In the genomic region with DNA sequence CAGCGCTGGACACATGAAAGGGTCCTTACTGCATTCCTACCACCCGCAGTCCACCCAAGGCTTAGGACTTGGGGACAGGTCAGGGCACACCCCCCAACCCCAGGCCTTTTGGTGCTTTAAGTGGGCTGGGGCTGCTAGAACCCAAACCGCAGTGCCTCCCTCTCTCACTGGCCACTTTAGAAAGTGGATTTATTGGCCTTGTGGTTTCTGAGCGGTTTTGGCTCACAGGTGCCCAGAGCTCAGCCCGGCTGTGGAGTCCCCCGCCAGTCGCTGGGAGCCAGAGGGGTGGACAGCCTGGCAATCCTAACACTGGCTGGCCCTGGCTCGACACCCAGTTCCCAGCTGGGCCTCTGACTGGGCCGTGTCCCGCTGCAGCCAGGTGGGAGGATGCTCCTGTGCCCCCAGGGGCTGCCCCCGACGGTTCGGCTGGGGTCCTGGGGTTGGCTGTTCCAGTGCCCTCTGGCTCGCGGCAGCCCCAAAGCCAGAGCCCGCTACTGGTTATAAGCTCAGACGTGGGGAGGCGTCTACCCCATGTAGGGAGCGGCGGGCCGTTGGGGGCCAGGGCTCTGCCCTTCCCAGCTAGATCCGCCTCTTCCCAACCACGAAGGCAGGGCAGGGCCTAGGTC, we compare ENCODE assay signal across 17 cellular contexts.
DNase-seq lines count a peak whose midpoint lies in the region; ATAC-seq, FAIRE-seq and TF ChIP-seq lines count a peak whose summit lies in the region.
"Had no signal": no experiment of that assay in that cellular context is flagged by ENCODE, and none has a peak within 500 bp of the region (broad histone marks: within the 10 kb centered on the region; RNA-seq: fewer than 3 reads in every experiment).

No MANE protein-coding gene starts in this region.

- H3K4me1 ChIP-seq in right lobe of liver (peaks cover 0 to 88% (median 22%) of the 10 kb centered on the region in 4 donors), HepG2 (ENCODE audit: insufficient read depth, low read length) (peaks cover 48% of the 10 kb centered on the region)
- no peaks in the 10 kb centered on the region for H3K4me1 ChIP-seq in CD4-positive, alpha-beta memory T cell (ENCODE audit: insufficient read depth, low read length)
- H3K4me1 ChIP-seq: Caco-2, HAP-1 had no signal

- peaks cover 0 to 1% (median 0%) of the 10 kb centered on the region in 8 donors for H3K9me3 Mint-ChIP-seq in CD4-positive, alpha-beta memory T cell

- no peak overlapping the region for H3K4me3 ChIP-seq in right lobe of liver
- no peak overlapping the region for H3K4me3 ChIP-seq in HepG2 (replicated peaks in 1 of 3; ENCODE audit: insufficient read depth in 1 of 3, low read depth in 2 of 3, low read length in 3 of 3)
- no peak overlapping the region for H3K4me3 ChIP-seq in CD4-positive, alpha-beta memory T cell (ENCODE audit: low read length in 2 of 2)
- H3K4me3 ChIP-seq: HAP-1, SJSA1 had no signal

- H3K79me2 ChIP-seq in HepG2 (ENCODE audit: insufficient read depth, low read length), result no peaks in the 10 kb centered on the region

- no peaks in the 10 kb centered on the region for H3K36me3 Mint-ChIP-seq in CD4-positive, alpha-beta memory T cell

- DNase-seq in right lobe of liver (no peak), HepG2 (ENCODE audit: low spot score) (no peak), M059J (ENCODE audit: low read depth) (peak; percentile 42), left lobe of liver (ENCODE audit: low spot score) (peak; percentile 58), NCI-H526 treated with DMSO at 0.1 percent for 48 hours (lab: John Stamatoyannopoulos, UW) (no peak), GM03348 (ENCODE audit: low spot score) (no peak)
- DNase-seq in CD4-positive, alpha-beta memory T cell, result no peak
- DNase-seq: Caco-2, DMS153, MM.1S, NCI-H1417, NCI-H187 treated with DMSO at 0.1 percent for 48 hours, NCI-H345, NCI-H69 had no signal

- H3K36me3 ChIP-seq in right lobe of liver (no peaks in the 10 kb centered on the region), HepG2 (replicated peaks in 1 of 2; ENCODE audit: control insufficient read depth in 1 of 2, insufficient read depth in 2 of 2, low read length in 2 of 2) (no peaks in the 10 kb centered on the region)
- H3K36me3 ChIP-seq in CD4-positive, alpha-beta memory T cell (ENCODE audit: insufficient read depth, low read length), result no peaks in the 10 kb centered on the region
- H3K36me3 ChIP-seq: HAP-1, SJSA1 had no signal

- no peak overlapping the region for H3K4me3 Mint-ChIP-seq in CD4-positive, alpha-beta memory T cell

- no TSS peak for BruUV-seq in HepG2 (replicated peaks; lab: Mats Ljungman, UMichigan)

- no peak for TF ChIP-seq CTCF in right lobe of liver (IDR thresholded peaks at IDR 0.05)
- TF ChIP-seq CTCF in HepG2 (CRISPR knock-in tag; IDR thresholded peaks at IDR 0.05), result no peak

- H2AFZ ChIP-seq in HepG2 (ENCODE audit: low read length), result no peak overlapping the region

- H3K9ac ChIP-seq in HepG2 (ENCODE audit: insufficient read depth, low read depth, low read length), result no peak overlapping the region

- H3K27ac Mint-ChIP-seq in CD4-positive, alpha-beta memory T cell, result no peak overlapping the region

- intact Hi-C loops in right lobe of liver (cut with DNase I) (no loop called here), HepG2 (cut with micrococcal nuclease; ENCODE audit: unreplicated experiment) (no loop called here)
- intact Hi-C loops in CD4-positive, alpha-beta memory T cell (cut with micrococcal nuclease), result no loop called here

- no peaks in the 10 kb centered on the region for H3K4me1 Mint-ChIP-seq in CD4-positive, alpha-beta memory T cell

- CTCF ChIA-PET in HepG2 (lab: Yijun Ruan, JAX; ENCODE audit: low intra/inter-chr PET ratio, low total read pairs), result no interaction called here
- CTCF ChIA-PET in CD4-positive, alpha-beta memory T cell (lab: Charles Lee; ENCODE audit: partially characterized antibody), result interaction anchor here (1.3 kb wide), 1 partner anchor 96 kb away, joined by 3 read pairs; no protein-coding TSS in a partner anchor

- H3K9me3 ChIP-seq in right lobe of liver (no peaks in the 10 kb centered on the region), HepG2 (ENCODE audit: low read length) (no peaks in the 10 kb centered on the region)
- H3K9me3 ChIP-seq in CD4-positive, alpha-beta memory T cell (ENCODE audit: control insufficient read depth in 1 of 2, low read length in 2 of 2), result no peaks in the 10 kb centered on the region
- H3K9me3 ChIP-seq: Caco-2, HAP-1, SJSA1 had no signal

- POLR2A ChIA-PET in HepG2 (lab: Yijun Ruan, JAX), result no interaction called here
- POLR2A ChIA-PET in CD4-positive, alpha-beta memory T cell (lab: Charles Lee; ENCODE audit: partially characterized antibody), result no interaction called here

- no peak overlapping the region for H3K4me2 ChIP-seq in HepG2 (ENCODE audit: low read depth, low read length)

- no peak for ATAC-seq in right lobe of liver
- no peak for ATAC-seq in HepG2
- ATAC-seq in left lobe of liver, result peak; percentile 3

- in situ Hi-C loops in HepG2 (cut with HindIII; ENCODE audit: extremely low pct_ligation_motif_present, low pct_unique_long_range_greater_than_20kb), result no loop called here

- no peaks in the 10 kb centered on the region for H3K27me3 ChIP-seq in right lobe of liver
- H3K27me3 ChIP-seq in HepG2 (ENCODE audit: control insufficient read depth in 1 of 2, insufficient read depth in 2 of 2, low read length in 2 of 2), result peaks cover 20 to 81% of the 10 kb centered on the region in 2 experiments
- no peaks in the 10 kb centered on the region for H3K27me3 ChIP-seq in CD4-positive, alpha-beta memory T cell (ENCODE audit: insufficient read depth, low read length)
- H3K27me3 ChIP-seq: SJSA1 had no signal

- WGBS in right lobe of liver (ENCODE audit: insufficient coverage, low coverage, low lambda C conversion rate, missing lambda C conversion rate), result no CpG with 5 or more reads among the region's 23 CpGs
- WGBS in HepG2 (ENCODE audit: low lambda C conversion rate), result 60% methylated on average over 3 of the region's 23 CpGs

- no peak for FAIRE-seq in HepG2 (lab: Jason Lieb, UNC)

- H3K27ac ChIP-seq in right lobe of liver (peak overlapping the region in 2 of 3 donors; percentile 98 to 100), HepG2 (ENCODE audit: extremely low read length, insufficient read depth, low read length) (no peak overlapping the region)
- no peak overlapping the region for H3K27ac ChIP-seq in CD4-positive, alpha-beta memory T cell (ENCODE audit: low read depth, low read length)
- H3K27ac ChIP-seq: RWPE1, SJSA1 had no signal

- no peaks in the 10 kb centered on the region for H4K20me1 ChIP-seq in HepG2 (ENCODE audit: insufficient read depth, low read length)

- TF ChIP-seq RAD21 in HepG2 (CRISPR knock-in tag; IDR thresholded peaks at IDR 0.05), result no peak

- peaks cover 0 to 2% of the 10 kb centered on the region in 2 donors for H3K27me3 Mint-ChIP-seq in CD4-positive, alpha-beta memory T cell

- TF ChIP-seq EP300 in HepG2 (IDR thresholded peaks at IDR 0.05; ENCODE audit: low read depth in 2 of 2, low read length in 2 of 2) (no peak), HepG2 (CRISPR knock-in tag; IDR thresholded peaks at IDR 0.05; ENCODE audit: borderline replicate concordance) (no peak)

- TF ChIP-seq POLR2A in right lobe of liver (IDR thresholded peaks at IDR 0.05), result no peak
- TF ChIP-seq POLR2A in HepG2 (IDR thresholded peaks at IDR 0.05; ENCODE audit: insufficient read depth in 1 of 2, low read depth in 2 of 2, low read length in 2 of 2), result no peak

TF ChIP-seq in HepG2, 621 proteins besides CTCF, POLR2A, EP300 and RAD21:
- TF ChIP-seq ZNF33A (CRISPR knock-in tag; IDR thresholded peaks at IDR 0.05; ENCODE audit: borderline replicate concordance), result no peak
- TF ChIP-seq FLYWCH1 (CRISPR knock-in tag; IDR thresholded peaks at IDR 0.05), result no peak
- TF ChIP-seq ZNF232 (CRISPR knock-in tag; IDR thresholded peaks at IDR 0.05; ENCODE audit: borderline replicate concordance), result no peak
- no peak for TF ChIP-seq HMG20A (CRISPR knock-in tag; IDR thresholded peaks at IDR 0.05; ENCODE audit: borderline replicate concordance)
- no peak for TF ChIP-seq ZNF264 (CRISPR knock-in tag; IDR thresholded peaks at IDR 0.05)
- no peak for TF ChIP-seq ZNF713 (CRISPR knock-in tag; IDR thresholded peaks at IDR 0.05)
- no peak for TF ChIP-seq ZNF547 (CRISPR knock-in tag; IDR thresholded peaks at IDR 0.05)
- no peak for TF ChIP-seq ZNF776 (CRISPR knock-in tag; IDR thresholded peaks at IDR 0.05)
- no peak for TF ChIP-seq XRCC5 (optimal IDR thresholded peaks at IDR 0.05; ENCODE audit: low read length)
- TF ChIP-seq, protein P1, sequence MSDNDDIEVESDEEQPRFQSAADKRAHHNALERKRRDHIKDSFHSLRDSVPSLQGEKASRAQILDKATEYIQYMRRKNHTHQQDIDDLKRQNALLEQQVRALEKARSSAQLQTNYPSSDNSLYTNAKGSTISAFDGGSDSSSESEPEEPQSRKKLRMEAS (IDR thresholded peaks at IDR 0.05), result no peak
- no peak for TF ChIP-seq GFI1 (CRISPR knock-in tag; IDR thresholded peaks at IDR 0.05; ENCODE audit: borderline replicate concordance)

Comparison
In these comparisons a context has a peak if more than half of its experiments do, and no peak if none do; other contexts are left out.
1. H3K27ac ChIP-seq: peak in right lobe of liver (2 of 3); none in HepG2 (single experiment) and CD4-positive, alpha-beta memory T cell (single experiment).
2. DNase-seq: peak in M059J (single experiment) and left lobe of liver (single experiment); none in right lobe of liver (0 of 3), HepG2 (single experiment), NCI-H526 treated with DMSO at 0.1 percent for 48 hours (single experiment), CD4-positive, alpha-beta memory T cell (0 of 5) and GM03348 (single experiment).